In the genomic region with DNA sequence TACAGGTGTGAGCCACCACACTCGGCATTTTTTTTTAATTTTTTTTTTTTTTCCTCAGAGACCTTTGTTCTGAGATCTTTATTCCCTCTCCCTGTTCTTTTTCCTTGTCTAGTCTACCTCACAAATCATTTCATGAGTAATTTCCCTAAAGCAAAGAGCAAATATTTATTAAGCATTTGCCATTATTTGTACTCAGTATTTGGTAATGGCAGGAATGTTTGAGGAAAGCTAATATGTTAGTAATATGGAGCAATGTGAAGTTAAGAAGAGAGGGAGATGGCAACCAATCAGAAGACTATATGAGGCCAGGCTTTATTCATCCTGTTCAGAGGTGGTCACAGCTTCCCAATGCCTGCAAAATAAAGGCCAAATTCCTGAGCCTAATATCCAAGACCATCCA, we compare ENCODE assay signal across 1 cellular context.
TF ChIP-seq lines count a peak whose summit lies in the region.

No MANE protein-coding gene starts in this region.

TF ChIP-seq in HepG2, 621 proteins besides CTCF, POLR2A, EP300 and RAD21:
- TF ChIP-seq, protein P1, sequence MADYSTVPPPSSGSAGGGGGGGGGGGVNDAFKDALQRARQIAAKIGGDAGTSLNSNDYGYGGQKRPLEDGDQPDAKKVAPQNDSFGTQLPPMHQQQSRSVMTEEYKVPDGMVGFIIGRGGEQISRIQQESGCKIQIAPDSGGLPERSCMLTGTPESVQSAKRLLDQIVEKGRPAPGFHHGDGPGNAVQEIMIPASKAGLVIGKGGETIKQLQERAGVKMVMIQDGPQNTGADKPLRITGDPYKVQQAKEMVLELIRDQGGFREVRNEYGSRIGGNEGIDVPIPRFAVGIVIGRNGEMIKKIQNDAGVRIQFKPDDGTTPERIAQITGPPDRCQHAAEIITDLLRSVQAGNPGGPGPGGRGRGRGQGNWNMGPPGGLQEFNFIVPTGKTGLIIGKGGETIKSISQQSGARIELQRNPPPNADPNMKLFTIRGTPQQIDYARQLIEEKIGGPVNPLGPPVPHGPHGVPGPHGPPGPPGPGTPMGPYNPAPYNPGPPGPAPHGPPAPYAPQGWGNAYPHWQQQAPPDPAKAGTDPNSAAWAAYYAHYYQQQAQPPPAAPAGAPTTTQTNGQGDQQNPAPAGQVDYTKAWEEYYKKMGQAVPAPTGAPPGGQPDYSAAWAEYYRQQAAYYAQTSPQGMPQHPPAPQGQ (CRISPR knock-in tag; IDR thresholded peaks at IDR 0.05; ENCODE audit: borderline replicate concordance): no peak
- TF ChIP-seq FOXM1 (CRISPR knock-in tag; IDR thresholded peaks at IDR 0.05): no peak
- TF ChIP-seq, protein P2, sequence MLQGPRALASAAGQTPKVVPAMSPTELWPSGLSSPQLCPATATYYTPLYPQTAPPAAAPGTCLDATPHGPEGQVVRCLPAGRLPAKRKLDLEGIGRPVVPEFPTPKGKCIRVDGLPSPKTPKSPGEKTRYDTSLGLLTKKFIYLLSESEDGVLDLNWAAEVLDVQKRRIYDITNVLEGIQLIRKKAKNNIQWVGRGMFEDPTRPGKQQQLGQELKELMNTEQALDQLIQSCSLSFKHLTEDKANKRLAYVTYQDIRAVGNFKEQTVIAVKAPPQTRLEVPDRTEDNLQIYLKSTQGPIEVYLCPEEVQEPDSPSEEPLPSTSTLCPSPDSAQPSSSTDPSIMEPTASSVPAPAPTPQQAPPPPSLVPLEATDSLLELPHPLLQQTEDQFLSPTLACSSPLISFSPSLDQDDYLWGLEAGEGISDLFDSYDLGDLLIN (CRISPR knock-in tag; IDR thresholded peaks at IDR 0.05; ENCODE audit: borderline replicate concordance): no peak
- TF ChIP-seq, protein P3, sequence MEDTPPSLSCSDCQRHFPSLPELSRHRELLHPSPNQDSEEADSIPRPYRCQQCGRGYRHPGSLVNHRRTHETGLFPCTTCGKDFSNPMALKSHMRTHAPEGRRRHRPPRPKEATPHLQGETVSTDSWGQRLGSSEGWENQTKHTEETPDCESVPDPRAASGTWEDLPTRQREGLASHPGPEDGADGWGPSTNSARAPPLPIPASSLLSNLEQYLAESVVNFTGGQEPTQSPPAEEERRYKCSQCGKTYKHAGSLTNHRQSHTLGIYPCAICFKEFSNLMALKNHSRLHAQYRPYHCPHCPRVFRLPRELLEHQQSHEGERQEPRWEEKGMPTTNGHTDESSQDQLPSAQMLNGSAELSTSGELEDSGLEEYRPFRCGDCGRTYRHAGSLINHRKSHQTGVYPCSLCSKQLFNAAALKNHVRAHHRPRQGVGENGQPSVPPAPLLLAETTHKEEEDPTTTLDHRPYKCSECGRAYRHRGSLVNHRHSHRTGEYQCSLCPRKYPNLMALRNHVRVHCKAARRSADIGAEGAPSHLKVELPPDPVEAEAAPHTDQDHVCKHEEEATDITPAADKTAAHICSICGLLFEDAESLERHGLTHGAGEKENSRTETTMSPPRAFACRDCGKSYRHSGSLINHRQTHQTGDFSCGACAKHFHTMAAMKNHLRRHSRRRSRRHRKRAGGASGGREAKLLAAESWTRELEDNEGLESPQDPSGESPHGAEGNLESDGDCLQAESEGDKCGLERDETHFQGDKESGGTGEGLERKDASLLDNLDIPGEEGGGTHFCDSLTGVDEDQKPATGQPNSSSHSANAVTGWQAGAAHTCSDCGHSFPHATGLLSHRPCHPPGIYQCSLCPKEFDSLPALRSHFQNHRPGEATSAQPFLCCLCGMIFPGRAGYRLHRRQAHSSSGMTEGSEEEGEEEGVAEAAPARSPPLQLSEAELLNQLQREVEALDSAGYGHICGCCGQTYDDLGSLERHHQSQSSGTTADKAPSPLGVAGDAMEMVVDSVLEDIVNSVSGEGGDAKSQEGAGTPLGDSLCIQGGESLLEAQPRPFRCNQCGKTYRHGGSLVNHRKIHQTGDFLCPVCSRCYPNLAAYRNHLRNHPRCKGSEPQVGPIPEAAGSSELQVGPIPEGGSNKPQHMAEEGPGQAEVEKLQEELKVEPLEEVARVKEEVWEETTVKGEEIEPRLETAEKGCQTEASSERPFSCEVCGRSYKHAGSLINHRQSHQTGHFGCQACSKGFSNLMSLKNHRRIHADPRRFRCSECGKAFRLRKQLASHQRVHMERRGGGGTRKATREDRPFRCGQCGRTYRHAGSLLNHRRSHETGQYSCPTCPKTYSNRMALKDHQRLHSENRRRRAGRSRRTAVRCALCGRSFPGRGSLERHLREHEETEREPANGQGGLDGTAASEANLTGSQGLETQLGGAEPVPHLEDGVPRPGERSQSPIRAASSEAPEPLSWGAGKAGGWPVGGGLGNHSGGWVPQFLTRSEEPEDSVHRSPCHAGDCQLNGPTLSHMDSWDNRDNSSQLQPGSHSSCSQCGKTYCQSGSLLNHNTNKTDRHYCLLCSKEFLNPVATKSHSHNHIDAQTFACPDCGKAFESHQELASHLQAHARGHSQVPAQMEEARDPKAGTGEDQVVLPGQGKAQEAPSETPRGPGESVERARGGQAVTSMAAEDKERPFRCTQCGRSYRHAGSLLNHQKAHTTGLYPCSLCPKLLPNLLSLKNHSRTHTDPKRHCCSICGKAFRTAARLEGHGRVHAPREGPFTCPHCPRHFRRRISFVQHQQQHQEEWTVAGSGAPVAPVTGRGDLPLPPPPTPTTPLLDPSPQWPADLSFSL (CRISPR knock-in tag; IDR thresholded peaks at IDR 0.05): no peak
- no peak for TF ChIP-seq ELF1 (CRISPR knock-in tag; IDR thresholded peaks at IDR 0.05)
- no peak for TF ChIP-seq HOXA9 (CRISPR knock-in tag; IDR thresholded peaks at IDR 0.05; ENCODE audit: borderline replicate concordance)
- no peak for TF ChIP-seq TGIF2 (CRISPR knock-in tag; IDR thresholded peaks at IDR 0.05)
- no peak for TF ChIP-seq ZNF781 (CRISPR knock-in tag; IDR thresholded peaks at IDR 0.05; ENCODE audit: borderline replicate concordance, not compliant biosample characterization)
- TF ChIP-seq, protein P4, sequence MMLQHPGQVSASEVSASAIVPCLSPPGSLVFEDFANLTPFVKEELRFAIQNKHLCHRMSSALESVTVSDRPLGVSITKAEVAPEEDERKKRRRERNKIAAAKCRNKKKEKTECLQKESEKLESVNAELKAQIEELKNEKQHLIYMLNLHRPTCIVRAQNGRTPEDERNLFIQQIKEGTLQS (CRISPR knock-in tag; IDR thresholded peaks at IDR 0.05): no peak
- no peak for TF ChIP-seq ZNF564 (CRISPR knock-in tag; IDR thresholded peaks at IDR 0.05)
TF ChIP-seq in HepG2: peak in this region for 0.
